ENCODE assay signal across 8 cellular contexts in genomic region chr17:28711723-28712036, GRCh38. TPM values are rescaled to one million over a fixed set of nuclear protein-coding genes. Genes with fewer than 3 reads are reported as not detected.
DNase-seq lines count a peak whose midpoint lies in the region; ATAC-seq and TF ChIP-seq lines count a peak whose summit lies in the region.

PROCA1 (minus strand) TSS chr17:28711888; CDS start chr17:28711660, 228 bp downstream.

- WGBS in ovary, 3 donors, result 0 to 1% (median 1%) methylated on average over 19 to 20 of the region's 20 CpGs

- peak in 1 of 5 donors; percentile 61 for DNase-seq in CD8-positive, alpha-beta memory T cell
- peak; percentile 81 for DNase-seq in GM23338 (ENCODE audit: low spot score)
- peak in 21 of 34 experiments; percentile 22 to 61 (median 34) for DNase-seq in T-cell
- no peak for DNase-seq in epithelial cell of proximal tubule (ENCODE audit: low read depth)
- peak in 2 of 5 donors; percentile 85 for DNase-seq in ovary
- DNase-seq in middle frontal gyrus (ENCODE audit: extremely low spot score, low spot score), result no peak
- no peak for DNase-seq in AG08395 (ENCODE audit: low spot score)

- peaks cover 6% of the 10 kb centered on the region for H3K27me3 ChIP-seq in CD8-positive, alpha-beta memory T cell (ENCODE audit: insufficient read depth, low read length, poor library complexity, severe bottlenecking)
- H3K27me3 ChIP-seq in GM23338 (ENCODE audit: insufficient read depth), result no peaks in the 10 kb centered on the region
- no peaks in the 10 kb centered on the region for H3K27me3 ChIP-seq in ovary

- TF ChIP-seq POLR2A in ovary (IDR thresholded peaks at IDR 0.05), result no peak

- CTCF ChIA-PET in CD8-positive, alpha-beta memory T cell (lab: Charles Lee), result interaction anchor here (0.9 to 4.4 kb wide), 6 partner anchors 8 to 52 kb away, joined by 3 to 35 read pairs (median 4); partner anchors contain the start of genes RPL23A and TLCD1
- CTCF ChIA-PET in T-cell (lab: Charles Lee), result interaction anchor here in 1 of 2 donors (0.5 to 1.8 kb wide), 8 partner anchors 8 to 907 kb away, joined by 3 to 13 read pairs (median 4); partner anchors contain the start of genes PIGS and RPL23A

- H3K4me2 ChIP-seq in GM23338, result peak within 1 kb of the TSS; percentile 91

- H3K9me2 ChIP-seq in GM23338 (ENCODE audit: insufficient read depth), result no peaks in the 10 kb centered on the region

- TF ChIP-seq CTCF in GM23338 (conservative IDR thresholded peaks at IDR 0.05; ENCODE audit: low read depth in 2 of 2) (no peak), epithelial cell of proximal tubule (conservative IDR thresholded peaks at IDR 0.05; ENCODE audit: low read depth, low read length) (no peak), ovary (IDR thresholded peaks at IDR 0.05) (no peak)

- H3K79me2 ChIP-seq in GM23338 (replicated peaks; ENCODE audit: insufficient read depth), result peaks cover 34% of the 10 kb centered on the region

- H3K4me3 ChIP-seq in CD8-positive, alpha-beta memory T cell (ENCODE audit: low read length), result peak within 1 kb of the TSS; percentile 82
- H3K4me3 ChIP-seq in GM23338 (peak within 1 kb of the TSS; percentile 72), epithelial cell of proximal tubule (ENCODE audit: low read depth, low read length) (peak within 1 kb of the TSS; percentile 56), ovary (peak within 1 kb of the TSS; percentile 66)

- H3K9me3 Mint-ChIP-seq in CD8-positive, alpha-beta memory T cell, result no peaks in the 10 kb centered on the region
- H3K9me3 Mint-ChIP-seq in GM23338 (no peaks in the 10 kb centered on the region; the same call in 2 of the 3 replicates), T-cell (no peaks in the 10 kb centered on the region)

- H3K4me1 ChIP-seq in CD8-positive, alpha-beta memory T cell (ENCODE audit: insufficient read depth, low read length), result peaks cover 17% of the 10 kb centered on the region
- H3K4me1 ChIP-seq in GM23338 (ENCODE audit: insufficient read depth) (peaks cover 32% of the 10 kb centered on the region), ovary (ENCODE audit: insufficient read depth) (peaks cover 8% of the 10 kb centered on the region)

- peaks cover 53% of the 10 kb centered on the region for H3F3A ChIP-seq in GM23338 (replicated peaks; ENCODE audit: low read depth)

- H3K4me1 Mint-ChIP-seq in CD8-positive, alpha-beta memory T cell, result peaks cover 16 to 24% (median 20%) of the 10 kb centered on the region in 3 donors
- peaks cover 38% of the 10 kb centered on the region for H3K4me1 Mint-ChIP-seq in GM23338
- H3K4me1 Mint-ChIP-seq in T-cell, result peaks cover 9 to 19% (median 15%) of the 10 kb centered on the region in 3 donors

- no peak for TF ChIP-seq EP300 in ovary (IDR thresholded peaks at IDR 0.05)

- peaks cover 10% of the 10 kb centered on the region; the same call in 1 of the 2 replicates for H4K20me1 ChIP-seq in GM23338 (replicated peaks; ENCODE audit: insufficient read depth)

- ATAC-seq in GM23338 (peak; percentile 46), T-cell (replicated peaks in 1 of 4) (peak; percentile 48 to 55 (median 52)), GM21360 (IDR thresholded peaks at IDR 0.05; ENCODE audit: unreplicated experiment) (no peak)

- intact Hi-C loops in ovary (cut with DNase I), result no loop called here

- peak within 1 kb of the TSS; percentile 83 for H3K27ac ChIP-seq in CD8-positive, alpha-beta memory T cell (ENCODE audit: low read depth, low read length)
- H3K27ac ChIP-seq in GM23338 (ENCODE audit: low read depth) (peak within 1 kb of the TSS; percentile 100), ovary (peak within 1 kb of the TSS; percentile 34 to 95)

- peak within 1 kb of the TSS; percentile 86 to 97 (median 91) for H3K4me3 Mint-ChIP-seq in CD8-positive, alpha-beta memory T cell
- H3K4me3 Mint-ChIP-seq in GM23338 (peak within 1 kb of the TSS; percentile 97), T-cell (peak within 1 kb of the TSS; percentile 82 to 92 (median 84))

- H3K27ac Mint-ChIP-seq in CD8-positive, alpha-beta memory T cell, result peak within 1 kb of the TSS; percentile 41 to 97 (median 92)
- H3K27ac Mint-ChIP-seq in GM23338 (peak within 1 kb of the TSS; percentile 99), T-cell (peak within 1 kb of the TSS; percentile 91)

- H3K27me3 Mint-ChIP-seq in CD8-positive, alpha-beta memory T cell, result peaks cover 17 to 18% of the 10 kb centered on the region in 2 donors
- H3K27me3 Mint-ChIP-seq in GM23338 (ENCODE audit: insufficient read depth, low read depth, poor library complexity), result peaks cover 23% of the 10 kb centered on the region
- peaks cover 6 to 17% of the 10 kb centered on the region in 2 donors for H3K27me3 Mint-ChIP-seq in T-cell

- peaks cover 0 to 5% (median 0%) of the 10 kb centered on the region in 3 donors for H3K36me3 Mint-ChIP-seq in CD8-positive, alpha-beta memory T cell
- peaks cover 54% of the 10 kb centered on the region for H3K36me3 Mint-ChIP-seq in GM23338 (ENCODE audit: low read depth)
- H3K36me3 Mint-ChIP-seq in T-cell, result no peaks in the 10 kb centered on the region

- H3K36me3 ChIP-seq in CD8-positive, alpha-beta memory T cell (ENCODE audit: insufficient read depth, low read length), result no peaks in the 10 kb centered on the region
- peaks cover 13% of the 10 kb centered on the region; the same call in 1 of the 2 replicates for H3K36me3 ChIP-seq in GM23338 (ENCODE audit: insufficient read depth)
- H3K36me3 ChIP-seq in ovary, result no peaks in the 10 kb centered on the region

- peak within 1 kb of the TSS; percentile 80 for H2AFZ ChIP-seq in GM23338

- POLR2A ChIA-PET in CD8-positive, alpha-beta memory T cell (lab: Charles Lee), result interaction anchor here (0.5 to 3.8 kb wide), 12 partner anchors 9 to 429 kb away, joined by 3 to 53 read pairs (median 4); partner anchors contain the start of genes FLOT2, PHF12, RPL23A and SDF2
- POLR2A ChIA-PET in T-cell (lab: Charles Lee), result interaction anchor here (0.6 to 2.5 kb wide), 10 partner anchors 8 to 122 kb away, joined by 3 to 26 read pairs (median 4); partner anchors contain the start of genes BLTP2 (in 1 of the 2) and RPL23A (in 1 of the 2)

- H3K9me3 ChIP-seq in CD8-positive, alpha-beta memory T cell (ENCODE audit: low read length), result no peaks in the 10 kb centered on the region
- H3K9me3 ChIP-seq in ovary, result no peaks in the 10 kb centered on the region

TF ChIP-seq in GM23338, 12 proteins besides CTCF, POLR2A, EP300 and RAD21:
- TF ChIP-seq NANOG (IDR thresholded peaks at IDR 0.05; ENCODE audit: borderline replicate concordance) (no peak), ETS1 (IDR thresholded peaks at IDR 0.05) (no peak), EZH2phosphoT487 (IDR thresholded peaks at IDR 0.05; ENCODE audit: unreplicated experiment) (no peak), POLR2AphosphoS5 (IDR thresholded peaks at IDR 0.05; ENCODE audit: low read depth) (no peak; the same call in 1 of the 2 replicates)
TF ChIP-seq in GM23338: peak in this region for 0.

RNA-seq across cellular contexts. Expression of gene PROCA1, which starts in this region (rescaled TPM):
- 1 to 10 TPM; 4.7 to 4.9 TPM for total RNA-seq in CD8-positive, alpha-beta memory T cell
- 1.2 TPM for polyA plus RNA-seq in CD8-positive, alpha-beta memory T cell
- 10.0 and 11.3 TPM in 2 replicates for total RNA-seq in GM23338 (2014; rRNA removed; shearing (Covaris generic))
- polyA plus RNA-seq in GM23338 (2016; fragmentation: Nextera tagmentation; extraction: Ambion mirVana), result 14.4 and 14.9 TPM in 2 replicates
- total RNA-seq in T-cell, result 10 to 100 TPM in 3 of 5 donors, 1 to 10 TPM in 2; 5.6 to 11.6 (median 10.2) TPM
- total RNA-seq in epithelial cell of proximal tubule, result under 0.01 and 0.58 TPM in 2 replicates
- 1 to 10 TPM; 4.0 to 6.7 (median 5.0) TPM for total RNA-seq in ovary
- polyA plus RNA-seq in ovary, result 1 to 10 TPM; 2.7 to 6.5 TPM

Comparison
In these comparisons a context has a peak if more than half of its experiments do, and no peak if none do; other contexts are left out.
1. DNase-seq: peak in GM23338 (single experiment) and T-cell (21 of 34); none in epithelial cell of proximal tubule (single experiment), middle frontal gyrus (single experiment) and AG08395 (single experiment).
2. Peak in every context shown above with its lines, with median percentiles within 50 percentile points of each other: H3K27ac ChIP-seq, H3K4me3 ChIP-seq, H3K27ac Mint-ChIP-seq and H3K4me3 Mint-ChIP-seq.